1 cellular context compared by ENCODE assay signal in genomic region chrX:47482065-47482511, GRCh38.
TF ChIP-seq lines count a peak whose summit lies in the region.

No MANE protein-coding gene starts in this region.

TF ChIP-seq in liver, 16 proteins besides CTCF, POLR2A, EP300 and RAD21 (continued from another document):
- TF ChIP-seq ZBTB33 (IDR thresholded peaks at IDR 0.05) (no peak), HNF4G (IDR thresholded peaks at IDR 0.05) (no peak), JUND (IDR thresholded peaks at IDR 0.05) (no peak), FOXA2 (IDR thresholded peaks at IDR 0.05) (no peak), SP1 (IDR thresholded peaks at IDR 0.05) (no peak), EGR1 (IDR thresholded peaks at IDR 0.05; ENCODE audit: low read depth in 2 of 2) (no peak), YY1 (IDR thresholded peaks at IDR 0.05) (no peak)
